Comparison of ENCODE assay signal across 20 cellular contexts in the genomic region with DNA sequence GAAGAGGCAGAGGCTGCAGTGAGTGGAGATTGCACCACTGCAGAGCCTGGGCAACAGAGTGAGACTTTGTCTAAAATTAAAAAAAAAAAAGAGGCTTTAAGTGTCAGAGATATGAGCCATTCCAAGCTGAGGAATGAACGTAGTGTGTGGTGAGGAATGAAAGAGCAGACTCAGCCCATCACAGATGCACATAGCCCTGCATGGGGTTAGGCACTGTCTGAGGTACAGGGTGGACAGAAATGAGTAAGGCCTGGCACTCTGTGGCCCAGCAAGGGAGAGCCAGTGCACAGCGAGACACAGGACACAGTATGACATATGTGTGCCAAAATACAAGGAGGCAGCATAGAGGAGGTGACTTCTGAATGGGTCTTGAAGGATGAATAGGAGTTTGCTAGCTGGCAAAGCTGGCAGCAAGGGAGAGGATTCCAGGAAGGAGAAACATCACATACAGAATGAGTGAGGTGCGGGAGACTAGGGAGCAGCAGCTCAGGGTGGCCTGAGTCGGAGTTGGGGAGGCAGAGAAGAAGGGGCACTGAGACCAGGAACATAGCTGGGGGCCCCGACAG.
"Had no signal": no experiment of that assay in that cellular context is flagged by ENCODE, and none has a peak within 500 bp of the region (broad histone marks: within the 10 kb centered on the region; RNA-seq: fewer than 3 reads in every experiment).

No MANE protein-coding gene starts in this region.

- H3K4me3 ChIP-seq: stomach, suprapubic skin, tibial nerve had no signal

- DNase-seq: activated CD4-positive, alpha-beta T cell treated with anti-CD3 and anti-CD28 coated beads for 1 hour; activated CD8-positive, alpha-beta memory T cell treated with anti-CD3 and anti-CD28 coated beads for 24 hours; activated CD8-positive, alpha-beta memory T cell treated with anti-CD3 and anti-CD28 coated beads, Interleukin-2, amount 50 U/mL, for 4 hours; activated T-cell treated with anti-CD3 and anti-CD28 coated beads, Interleukin-2, amount 50 U/mL, for 24 hours; brain microvascular endothelial cell; caudate nucleus; dermis blood vessel endothelial cell; effector memory CD4-positive, alpha-beta T cell; foreskin keratinocyte; stimulated activated CD4-positive, alpha-beta T cell treated with anti-CD3 and anti-CD28 coated beads, Interleukin-4, amount 100 ng/mL, for 4 hours; stomach; T-cell had no signal

- H3K27ac ChIP-seq: brain microvascular endothelial cell, foreskin keratinocyte, parathyroid adenoma, stomach, suprapubic skin had no signal

- H3K9me3 ChIP-seq: stomach, suprapubic skin, tibial nerve had no signal

- H3K9ac ChIP-seq: parathyroid adenoma had no signal

- H2AFZ ChIP-seq: parathyroid adenoma had no signal

- H3K4me3 Mint-ChIP-seq: activated T-cell treated with anti-CD3 and anti-CD28 coated beads, Interleukin-2, amount 50 U/mL, for 24 hours; activated T-helper 17 cell treated with anti-CD3 and anti-CD28 coated beads, Interleukin-2, amount 50 U/mL, for 72 hours; memory B cell; natural killer cell treated with Interleukin-12 subunit alpha and Interleukin-12 subunit beta and Interleukin-15 and Interleukin-18, amount 100 ng/mL, for 72 hours; T-cell; T-helper 2 cell treated with Interferon-gamma antibody and Interleukin-4, amounts not matched to agents 5 μg/mL and 100 μg/mL, for 36 hours had no signal

- ATAC-seq: activated naive CD4-positive, alpha-beta T cell treated with anti-CD3 and anti-CD28 coated beads, Interleukin-2, amount 50 U/mL, for 72 hours; activated T-helper 17 cell treated with anti-CD3 and anti-CD28 coated beads, Interleukin-2, amount 50 U/mL, for 72 hours; foreskin keratinocyte; natural killer cell treated with Interleukin-12 subunit alpha and Interleukin-12 subunit beta and Interleukin-15 and Interleukin-18, amount 100 ng/mL, for 72 hours; T-cell had no signal

- H3K36me3 ChIP-seq: brain microvascular endothelial cell, stomach, suprapubic skin, tibial nerve had no signal

- H3K27ac Mint-ChIP-seq: activated naive CD4-positive, alpha-beta T cell treated with anti-CD3 and anti-CD28 coated beads, Interleukin-2, amount 50 U/mL, for 72 hours; activated T-cell treated with anti-CD3 and anti-CD28 coated beads, Interleukin-2, amount 50 U/mL, for 24 hours; activated T-helper 17 cell treated with anti-CD3 and anti-CD28 coated beads, Interleukin-2, amount 50 U/mL, for 72 hours; memory B cell; natural killer cell treated with Interleukin-12 subunit alpha and Interleukin-12 subunit beta and Interleukin-15 and Interleukin-18, amount 100 ng/mL, for 72 hours; T-cell; T-helper 2 cell treated with Interferon-gamma antibody and Interleukin-4, amounts not matched to agents 5 μg/mL and 100 μg/mL, for 36 hours had no signal

- H3K27me3 ChIP-seq: brain microvascular endothelial cell, suprapubic skin had no signal

- H3K4me1 Mint-ChIP-seq: activated T-helper 17 cell treated with anti-CD3 and anti-CD28 coated beads, Interleukin-2, amount 50 U/mL, for 72 hours; memory B cell; T-cell had no signal

- H3K9me3 Mint-ChIP-seq: activated naive CD4-positive, alpha-beta T cell treated with anti-CD3 and anti-CD28 coated beads, Interleukin-2, amount 50 U/mL, for 72 hours; activated T-cell treated with anti-CD3 and anti-CD28 coated beads, Interleukin-2, amount 50 U/mL, for 24 hours; activated T-helper 17 cell treated with anti-CD3 and anti-CD28 coated beads, Interleukin-2, amount 50 U/mL, for 72 hours; memory B cell; natural killer cell treated with Interleukin-12 subunit alpha and Interleukin-12 subunit beta and Interleukin-15 and Interleukin-18, amount 100 ng/mL, for 72 hours; T-cell; T-helper 2 cell treated with Interferon-gamma antibody and Interleukin-4, amounts not matched to agents 5 μg/mL and 100 μg/mL, for 36 hours had no signal

- H3K4me1 ChIP-seq: foreskin keratinocyte, parathyroid adenoma, stomach, suprapubic skin had no signal

- H3K36me3 Mint-ChIP-seq: activated naive CD4-positive, alpha-beta T cell treated with anti-CD3 and anti-CD28 coated beads, Interleukin-2, amount 50 U/mL, for 72 hours; memory B cell; natural killer cell treated with Interleukin-12 subunit alpha and Interleukin-12 subunit beta and Interleukin-15 and Interleukin-18, amount 100 ng/mL, for 72 hours; T-cell had no signal
